2 cellular contexts compared by ENCODE assay signal in the genomic region with DNA sequence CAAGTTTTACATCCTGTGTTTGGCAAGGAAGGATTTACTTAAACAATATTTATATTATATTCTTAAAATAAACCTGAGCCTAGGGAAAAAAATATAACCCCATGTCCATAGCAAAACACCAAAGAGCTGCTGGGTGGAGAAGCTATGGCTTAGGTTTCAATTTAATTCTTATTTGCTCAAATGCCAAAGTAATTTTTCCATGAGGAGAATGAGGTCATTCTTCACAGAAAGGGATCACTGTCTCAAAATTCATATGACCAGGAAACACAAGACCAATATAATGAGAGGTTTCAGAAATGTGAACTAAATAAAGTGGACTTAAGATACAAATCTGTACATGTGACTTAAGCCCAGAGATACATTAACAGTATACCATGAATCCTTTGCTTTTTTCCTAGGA.
TF ChIP-seq lines count a peak whose summit lies in the region.

No MANE protein-coding gene starts in this region.

TF ChIP-seq in HCT116, 20 proteins besides CTCF, POLR2A, EP300 and RAD21 (continued from another document):
- TF ChIP-seq, protein P1, sequence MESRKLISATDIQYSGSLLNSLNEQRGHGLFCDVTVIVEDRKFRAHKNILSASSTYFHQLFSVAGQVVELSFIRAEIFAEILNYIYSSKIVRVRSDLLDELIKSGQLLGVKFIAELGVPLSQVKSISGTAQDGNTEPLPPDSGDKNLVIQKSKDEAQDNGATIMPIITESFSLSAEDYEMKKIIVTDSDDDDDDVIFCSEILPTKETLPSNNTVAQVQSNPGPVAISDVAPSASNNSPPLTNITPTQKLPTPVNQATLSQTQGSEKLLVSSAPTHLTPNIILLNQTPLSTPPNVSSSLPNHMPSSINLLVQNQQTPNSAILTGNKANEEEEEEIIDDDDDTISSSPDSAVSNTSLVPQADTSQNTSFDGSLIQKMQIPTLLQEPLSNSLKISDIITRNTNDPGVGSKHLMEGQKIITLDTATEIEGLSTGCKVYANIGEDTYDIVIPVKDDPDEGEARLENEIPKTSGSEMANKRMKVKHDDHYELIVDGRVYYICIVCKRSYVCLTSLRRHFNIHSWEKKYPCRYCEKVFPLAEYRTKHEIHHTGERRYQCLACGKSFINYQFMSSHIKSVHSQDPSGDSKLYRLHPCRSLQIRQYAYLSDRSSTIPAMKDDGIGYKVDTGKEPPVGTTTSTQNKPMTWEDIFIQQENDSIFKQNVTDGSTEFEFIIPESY (IDR thresholded peaks at IDR 0.05; ENCODE audit: extremely low read depth, insufficient replicate concordance, low read length): no peak
- TF ChIP-seq SIN3A (IDR thresholded peaks at IDR 0.05; ENCODE audit: low read depth) (no peak), YY1 (IDR thresholded peaks at IDR 0.05; ENCODE audit: extremely low read depth, insufficient replicate concordance, low read depth, low read length) (no peak), FOSL1 (IDR thresholded peaks at IDR 0.05; ENCODE audit: low read depth) (no peak), ZFX (IDR thresholded peaks at IDR 0.05) (no peak), MAX (IDR thresholded peaks at IDR 0.05) (no peak), CBX3 (IDR thresholded peaks at IDR 0.05; ENCODE audit: low read depth) (no peak)
TF ChIP-seq in HCT116: peak in this region for 0.

TF ChIP-seq in SK-N-SH treated with all-trans-retinoic acid at 6 μM for 48 hours, 23 proteins besides CTCF, POLR2A, EP300 and RAD21 (continued from another document):
- TF ChIP-seq TOX (CRISPR knock-in tag; IDR thresholded peaks at IDR 0.05; ENCODE audit: borderline replicate concordance) (no peak), PATZ1 (CRISPR knock-in tag; IDR thresholded peaks at IDR 0.05; ENCODE audit: borderline replicate concordance) (no peak), ZFP30 (CRISPR knock-in tag; IDR thresholded peaks at IDR 0.05) (no peak), TSHZ2 (CRISPR knock-in tag; IDR thresholded peaks at IDR 0.05) (no peak)
